ENCODE assay signal across 19 cellular contexts in genomic region chr9:81526587-81526986, GRCh38.
A peak's percentile ranks its signal among the peaks of the same experiment; 100 is the strongest.
DNase-seq lines count a peak whose midpoint lies in the region; ATAC-seq and TF ChIP-seq lines count a peak whose summit lies in the region.
"Had no signal": no experiment of that assay in that cellular context is flagged by ENCODE, and none has a peak within 500 bp of the region (broad histone marks: within the 10 kb centered on the region; RNA-seq: fewer than 3 reads in every experiment).

No MANE protein-coding gene starts in this region.

- H3K27me3 ChIP-seq in SK-N-SH (ENCODE audit: insufficient read depth), result no peaks in the 10 kb centered on the region
- H3K27me3 ChIP-seq: body of pancreas, upper lobe of left lung had no signal

- H3K36me3 ChIP-seq in SK-N-SH (replicated peaks in 1 of 2; ENCODE audit: control insufficient read depth in 1 of 2, insufficient read depth in 2 of 2, low read length in 1 of 2), result no peaks in the 10 kb centered on the region
- H3K36me3 ChIP-seq: upper lobe of left lung had no signal

- H3K4me2 ChIP-seq in SK-N-SH, result no peak overlapping the region
- H3K4me2 ChIP-seq: KMS-11 had no signal

- peak; percentile 41 for DNase-seq in ELR (ENCODE audit: low read depth)
- DNase-seq in SK-N-SH, result no peak
- peak; percentile 78 for DNase-seq in fibroblast of mammary gland (ENCODE audit: low read depth)
- DNase-seq in skeletal muscle cell (ENCODE audit: low read depth), result peak; percentile 72
- DNase-seq in NCI-H1436 treated with DMSO at 0.1 percent for 48 hours (lab: John Stamatoyannopoulos, UW), result no peak
- no peak for DNase-seq in Ammon's horn (ENCODE audit: low spot score)
- DNase-seq in pons (ENCODE audit: low spot score), result no peak
- DNase-seq in activated T-cell treated with anti-CD3 and anti-CD28 coated beads, Interleukin-2, amount 50 U/mL, for 72 hours, result no peak
- DNase-seq: activated effector memory CD4-positive, alpha-beta T cell treated with anti-CD3 and anti-CD28 coated beads, Interleukin-2, amount 50 U/mL, for 16 hours; body of pancreas; kidney; NCI-H1436; NCI-H510A; OCI-M1; SW 1271; upper lobe of left lung had no signal

- TF ChIP-seq EP300 in SK-N-SH (IDR thresholded peaks at IDR 0.05; ENCODE audit: borderline replicate concordance in 1 of 2, low read depth in 1 of 2, low read length in 1 of 2), result no peak

- WGBS in SK-N-SH (ENCODE audit: low lambda C conversion rate), result 86% methylated on average over 2 of the region's 2 CpGs

- TF ChIP-seq CTCF in SK-N-SH (IDR thresholded peaks at IDR 0.05) (no peak), fibroblast of mammary gland (conservative IDR thresholded peaks at IDR 0.05; ENCODE audit: control insufficient read depth, insufficient read depth, low read depth, low read length) (no peak)

- no peaks in the 10 kb centered on the region for H3K79me2 ChIP-seq in SK-N-SH (ENCODE audit: insufficient read depth)

- H3K36me3 Mint-ChIP-seq in activated T-cell treated with anti-CD3 and anti-CD28 coated beads, Interleukin-2, amount 50 U/mL, for 72 hours (ENCODE audit: insufficient read depth in 2 of 2), result no peaks in the 10 kb centered on the region

- TF ChIP-seq RAD21 in SK-N-SH (IDR thresholded peaks at IDR 0.05; ENCODE audit: low read length), result no peak

- POLR2A ChIA-PET in SK-N-SH (lab: Yijun Ruan, JAX), result no interaction called here

- H3K4me1 ChIP-seq in SK-N-SH (ENCODE audit: control insufficient read depth in 1 of 2, insufficient read depth in 2 of 2, low read depth in 1 of 2, low read length in 1 of 2), result peaks cover 0 to 4% of the 10 kb centered on the region in 2 experiments; a peak in 3 of 4 replicates

- no peak overlapping the region for H3K9ac ChIP-seq in SK-N-SH
- H3K9ac ChIP-seq: KMS-11 had no signal

- H3F3A ChIP-seq in SK-N-SH (replicated peaks; ENCODE audit: insufficient read depth), result no peaks in the 10 kb centered on the region

- no peaks in the 10 kb centered on the region for H3K9me2 ChIP-seq in SK-N-SH

- peaks cover 3 to 7% of the 10 kb centered on the region in 2 donors for H3K9me3 Mint-ChIP-seq in activated T-cell treated with anti-CD3 and anti-CD28 coated beads, Interleukin-2, amount 50 U/mL, for 72 hours

- H4K20me1 ChIP-seq in SK-N-SH (ENCODE audit: insufficient read depth), result no peaks in the 10 kb centered on the region

- no peaks in the 10 kb centered on the region for H3K4me1 Mint-ChIP-seq in activated T-cell treated with anti-CD3 and anti-CD28 coated beads, Interleukin-2, amount 50 U/mL, for 72 hours (ENCODE audit: low read depth)

- H3K27me3 Mint-ChIP-seq in activated T-cell treated with anti-CD3 and anti-CD28 coated beads, Interleukin-2, amount 50 U/mL, for 72 hours (ENCODE audit: low read depth), result peaks cover 7% of the 10 kb centered on the region

- H3K27ac Mint-ChIP-seq in activated T-cell treated with anti-CD3 and anti-CD28 coated beads, Interleukin-2, amount 50 U/mL, for 72 hours, result no peak overlapping the region

- ATAC-seq in activated T-cell treated with anti-CD3 and anti-CD28 coated beads, Interleukin-2, amount 50 U/mL, for 72 hours (replicated peaks in 1 of 2), result no peak
- ATAC-seq: body of pancreas had no signal

- H3K9me3 ChIP-seq in SK-N-SH, result no peaks in the 10 kb centered on the region
- H3K9me3 ChIP-seq: body of pancreas, upper lobe of left lung had no signal

- H2AFZ ChIP-seq in SK-N-SH (ENCODE audit: low read depth), result no peak overlapping the region

- H3K27ac ChIP-seq in SK-N-SH (ENCODE audit: low read depth in 2 of 2, low read length in 1 of 2), result no peak overlapping the region
- H3K27ac ChIP-seq: body of pancreas, HL-60, KMS-11, upper lobe of left lung, VCaP had no signal

- CTCF ChIA-PET in SK-N-SH (lab: Yijun Ruan, JAX), result interaction anchor here (0.7 kb wide), 1 partner anchor 1435 kb away, joined by 3 read pairs; no protein-coding TSS in a partner anchor

- H3K4me3 ChIP-seq in SK-N-SH (ENCODE audit: low read depth in 2 of 2, low read length in 1 of 2), result no peak overlapping the region
- no peak overlapping the region for H3K4me3 ChIP-seq in fibroblast of mammary gland (ENCODE audit: control insufficient read depth, low read depth, low read length)
- no peak overlapping the region for H3K4me3 ChIP-seq in skeletal muscle cell (ENCODE audit: low read depth, low read length)
- H3K4me3 ChIP-seq: body of pancreas, upper lobe of left lung had no signal

- no peak overlapping the region for H3K4me3 Mint-ChIP-seq in activated T-cell treated with anti-CD3 and anti-CD28 coated beads, Interleukin-2, amount 50 U/mL, for 72 hours

TF ChIP-seq in SK-N-SH, 30 proteins besides CTCF, POLR2A, EP300 and RAD21:
- TF ChIP-seq POLR2AphosphoS5 (IDR thresholded peaks at IDR 0.05; ENCODE audit: low read depth, low read length), result no peak
- TF ChIP-seq NFIC (IDR thresholded peaks at IDR 0.05; ENCODE audit: borderline replicate concordance), result peak; percentile 54; the same call in 1 of the 2 replicates
- TF ChIP-seq, protein P1, sequence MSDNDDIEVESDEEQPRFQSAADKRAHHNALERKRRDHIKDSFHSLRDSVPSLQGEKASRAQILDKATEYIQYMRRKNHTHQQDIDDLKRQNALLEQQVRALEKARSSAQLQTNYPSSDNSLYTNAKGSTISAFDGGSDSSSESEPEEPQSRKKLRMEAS (IDR thresholded peaks at IDR 0.05; ENCODE audit: low read depth), result no peak
- TF ChIP-seq SMC3 (IDR thresholded peaks at IDR 0.05; ENCODE audit: low read depth, low read length), result no peak
- TF ChIP-seq TEAD4 (IDR thresholded peaks at IDR 0.05; ENCODE audit: borderline replicate concordance, insufficient read depth), result no peak
- TF ChIP-seq USF1 (IDR thresholded peaks at IDR 0.05; ENCODE audit: borderline replicate concordance, low read depth), result no peak
- TF ChIP-seq CHD2 (IDR thresholded peaks at IDR 0.05; ENCODE audit: low read length, partially characterized antibody), result no peak
- TF ChIP-seq ELF1 (IDR thresholded peaks at IDR 0.05), result no peak
- TF ChIP-seq, protein P2, sequence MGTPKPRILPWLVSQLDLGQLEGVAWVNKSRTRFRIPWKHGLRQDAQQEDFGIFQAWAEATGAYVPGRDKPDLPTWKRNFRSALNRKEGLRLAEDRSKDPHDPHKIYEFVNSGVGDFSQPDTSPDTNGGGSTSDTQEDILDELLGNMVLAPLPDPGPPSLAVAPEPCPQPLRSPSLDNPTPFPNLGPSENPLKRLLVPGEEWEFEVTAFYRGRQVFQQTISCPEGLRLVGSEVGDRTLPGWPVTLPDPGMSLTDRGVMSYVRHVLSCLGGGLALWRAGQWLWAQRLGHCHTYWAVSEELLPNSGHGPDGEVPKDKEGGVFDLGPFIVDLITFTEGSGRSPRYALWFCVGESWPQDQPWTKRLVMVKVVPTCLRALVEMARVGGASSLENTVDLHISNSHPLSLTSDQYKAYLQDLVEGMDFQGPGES (IDR thresholded peaks at IDR 0.05; ENCODE audit: low read depth, low read length), result no peak
- no peak for TF ChIP-seq FOSL2 (IDR thresholded peaks at IDR 0.05; ENCODE audit: borderline replicate concordance, low read depth)
- peak; percentile 46 for TF ChIP-seq PBX3 (IDR thresholded peaks at IDR 0.05)
TF ChIP-seq in SK-N-SH: peak in this region for 2.

Comparison
In these comparisons a context has a peak if more than half of its experiments do, and no peak if none do; other contexts are left out.
1. DNase-seq: peak in ELR (single experiment), fibroblast of mammary gland (single experiment) and skeletal muscle cell (single experiment); none in SK-N-SH (single experiment), NCI-H1436 treated with DMSO at 0.1 percent for 48 hours (single experiment), Ammon's horn (single experiment), pons (single experiment) and activated T-cell treated with anti-CD3 and anti-CD28 coated beads, Interleukin-2, amount 50 U/mL, for 72 hours (0 of 2).